In the genomic region with DNA sequence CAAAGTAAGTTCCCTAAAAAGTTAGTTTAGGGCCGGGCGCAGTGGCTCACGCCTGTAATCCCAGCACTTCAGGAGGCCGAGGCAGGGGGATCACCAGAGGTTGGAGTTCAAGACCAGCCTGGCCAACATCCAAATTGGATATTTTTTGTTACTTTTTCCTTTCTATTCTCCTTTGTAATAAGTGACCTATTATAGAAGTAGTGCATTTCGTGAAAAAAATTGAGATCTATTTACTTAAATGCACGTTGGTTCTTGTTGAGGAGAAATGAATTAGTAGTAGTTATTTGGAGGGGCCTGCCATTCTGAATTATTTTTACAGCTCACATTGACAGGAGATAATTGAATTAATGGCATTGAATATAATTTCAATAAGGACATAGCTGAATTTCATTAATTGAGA, we compare ENCODE assay signal across 17 cellular contexts. TPM values are rescaled to one million over a fixed set of nuclear protein-coding genes. Genes with fewer than 3 reads are reported as not detected.
DNase-seq lines count a peak whose midpoint lies in the region; ATAC-seq and TF ChIP-seq lines count a peak whose summit lies in the region.
"Had no signal": no experiment of that assay in that cellular context is flagged by ENCODE, and none has a peak within 500 bp of the region (broad histone marks: within the 10 kb centered on the region; RNA-seq: fewer than 3 reads in every experiment).

No MANE protein-coding gene starts in this region.

- no peak for ATAC-seq in right cardiac atrium
- ATAC-seq in T-helper 17 cell: no peak
- no peak for ATAC-seq in GM19395 (IDR thresholded peaks at IDR 0.05; ENCODE audit: unreplicated experiment)
- ATAC-seq: Right ventricle myocardium inferior had no signal

- H3K9ac ChIP-seq in iPS-20b (ENCODE audit: low read depth, low read length): no peak overlapping the region; the same call in 1 of the 2 replicates

- H3K27ac ChIP-seq in cardiac muscle cell (peak overlapping the region; percentile 4), right cardiac atrium (ENCODE audit: low read length) (no peak overlapping the region), iPS-20b (ENCODE audit: low read length) (no peak overlapping the region), suprapubic skin (no peak overlapping the region)

- H3K4me1 ChIP-seq in cardiac muscle cell (ENCODE audit: low read depth): no peaks in the 10 kb centered on the region
- H3K4me1 ChIP-seq in right cardiac atrium (ENCODE audit: control insufficient read depth, insufficient read depth, low read length): peaks cover 4% of the 10 kb centered on the region
- peaks cover 23% of the 10 kb centered on the region; the same call in 1 of the 2 replicates for H3K4me1 ChIP-seq in iPS-20b (ENCODE audit: insufficient read depth, low read length)
- peaks cover 18% of the 10 kb centered on the region for H3K4me1 ChIP-seq in suprapubic skin

- no peak overlapping the region for H3K4me3 ChIP-seq in cardiac muscle cell
- no peak overlapping the region for H3K4me3 ChIP-seq in right cardiac atrium (ENCODE audit: low read length)
- H3K4me3 ChIP-seq in iPS-20b (ENCODE audit: low read length): peak overlapping the region; percentile 31; the same call in 1 of the 2 replicates
- no peak overlapping the region for H3K4me3 ChIP-seq in suprapubic skin
- H3K4me3 ChIP-seq: K562 had no signal

- 76% methylated on average over 6 of the region's 6 CpGs for WGBS in right cardiac atrium
- 75% methylated on average over 6 of the region's 6 CpGs for WGBS in suprapubic skin

- TF ChIP-seq EP300 in suprapubic skin (IDR thresholded peaks at IDR 0.05): no peak

- peaks cover 41% of the 10 kb centered on the region for H3K4me1 Mint-ChIP-seq in T-helper 17 cell

- H3K27me3 ChIP-seq in cardiac muscle cell (no peaks in the 10 kb centered on the region), right cardiac atrium (ENCODE audit: control insufficient read depth, insufficient read depth) (no peaks in the 10 kb centered on the region), iPS-20b (ENCODE audit: insufficient read depth, low read length) (no peaks in the 10 kb centered on the region), suprapubic skin (no peaks in the 10 kb centered on the region)

- DNase-seq in cardiac muscle cell (ENCODE audit: low read depth in 1 of 2, low spot score in 1 of 2) (no peak), right cardiac atrium (no peak), T-helper 17 cell (no peak), suprapubic skin (ENCODE audit: low spot score in 2 of 2) (no peak)
- no peak for DNase-seq in stimulated activated CD4-positive, alpha-beta T cell treated with anti-CD3 and anti-CD28 coated beads, Interleukin-4, amount 100 ng/mL, for 24 hours
- DNase-seq: DMS79 treated with DMSO at 0.1 percent for 48 hours, HCEC 1CT, NCI-H1105, NCI-H2081, NCI-H2171 treated with DMSO at 0.1 percent for 48 hours, NCI-H446 treated with DMSO at 0.1 percent for 48 hours had no signal

- no peaks in the 10 kb centered on the region for H3K36me3 ChIP-seq in cardiac muscle cell
- peaks cover 3% of the 10 kb centered on the region; the same call in 1 of the 2 replicates for H3K36me3 ChIP-seq in iPS-20b (ENCODE audit: insufficient read depth, low read depth, low read length)
- peaks cover 13% of the 10 kb centered on the region for H3K36me3 ChIP-seq in suprapubic skin

- peak overlapping the region; percentile 27 for H3K27ac Mint-ChIP-seq in T-helper 17 cell

- TF ChIP-seq CTCF in cardiac muscle cell (IDR thresholded peaks at IDR 0.05; ENCODE audit: low read depth, low read length) (no peak), suprapubic skin (IDR thresholded peaks at IDR 0.05) (no peak)

- no peaks in the 10 kb centered on the region for H3K27me3 Mint-ChIP-seq in T-helper 17 cell

- no peak for TF ChIP-seq POLR2A in suprapubic skin (IDR thresholded peaks at IDR 0.05)

- H3K9me3 ChIP-seq in cardiac muscle cell (ENCODE audit: low read depth): no peaks in the 10 kb centered on the region
- H3K9me3 ChIP-seq in right cardiac atrium (ENCODE audit: control insufficient read depth, low read length): no peaks in the 10 kb centered on the region
- H3K9me3 ChIP-seq in T-helper 17 cell (ENCODE audit: control insufficient read depth, low read length, poor library complexity, severe bottlenecking): no peaks in the 10 kb centered on the region
- H3K9me3 ChIP-seq in iPS-20b (ENCODE audit: insufficient read depth, low read depth, low read length): no peaks in the 10 kb centered on the region
- H3K9me3 ChIP-seq in suprapubic skin: no peaks in the 10 kb centered on the region

- intact Hi-C loops in right cardiac atrium (cut with DNase I): no loop called here

- H3K4me3 Mint-ChIP-seq in T-helper 17 cell: no peak overlapping the region
- H3K4me3 Mint-ChIP-seq: CD14-positive monocyte had no signal

- peaks cover 10% of the 10 kb centered on the region for H3K36me3 Mint-ChIP-seq in T-helper 17 cell (ENCODE audit: low read depth)

RNA-seq across cellular contexts. Expression of a gene that starts 22.3 kb away (rescaled TPM):
- total RNA-seq in cardiac muscle cell (91.6 and 111 TPM in 2 replicates), right cardiac atrium (100 to 1,000 TPM; 167 to 217 (median 192) TPM), T-helper 17 cell (10 to 100 TPM; 15.5 to 17.0 TPM), suprapubic skin (10 to 100 TPM; 23.1 to 78.2 (median 54.5) TPM)
- polyA plus RNA-seq in cardiac muscle cell (316 and 324 TPM in 2 replicates), right cardiac atrium (382 TPM)

RNA-seq across cellular contexts. Expression of a gene that starts 23.3 kb away (rescaled TPM):
- total RNA-seq in cardiac muscle cell (14.9 and 16.4 TPM in 2 replicates), right cardiac atrium (10 to 100 TPM; 30.0 to 45.0 (median 37.8) TPM), T-helper 17 cell (10 to 100 TPM; 55.2 to 62.1 TPM), suprapubic skin (10 to 100 TPM; 26.5 to 41.8 (median 27.8) TPM)
- polyA plus RNA-seq in cardiac muscle cell (24.0 TPM in 2 replicates), right cardiac atrium (9.2 TPM)

RNA-seq across cellular contexts. Expression of a gene that starts 44.6 kb away (rescaled TPM):
- 2.8 and 3.0 TPM in 2 replicates for total RNA-seq in cardiac muscle cell
- 4.4 and 4.6 TPM in 2 replicates for polyA plus RNA-seq in cardiac muscle cell
- 1 to 10 TPM; 1.3 to 3.3 (median 1.8) TPM for total RNA-seq in right cardiac atrium
- polyA plus RNA-seq in right cardiac atrium: 7.1 TPM
- not detected for total RNA-seq in T-helper 17 cell
- under 1 TPM in 2 of 4 donors, not detected in 2; 0.36 to 0.60 TPM for total RNA-seq in suprapubic skin
- total RNA-seq: SK-MEL-5 had no signal
